Comparison of ENCODE assay signal across 18 cellular contexts in genomic region chr9:30799527-30800101, GRCh38.
"Had no signal": no experiment of that assay in that cellular context is flagged by ENCODE, and none has a peak within 500 bp of the region (broad histone marks: within the 10 kb centered on the region; RNA-seq: fewer than 3 reads in every experiment).

No MANE protein-coding gene starts in this region.

- DNase-seq: heart right ventricle; left colon; occipital lobe; psoas muscle; right lobe of liver; stimulated activated CD4-positive, alpha-beta T cell treated with anti-CD3 and anti-CD28 coated beads, Interleukin-4, amount 100 ng/mL, for 24 hours; stimulated activated naive CD4-positive, alpha-beta T cell; stimulated activated naive CD8-positive, alpha-beta T cell treated with anti-CD3 and anti-CD28 coated beads, Interleukin-15, amount 100 ng/mL, for 72 hours; substantia nigra had no signal

- H3K9ac ChIP-seq: parathyroid adenoma had no signal

- ATAC-seq: heart right ventricle; left colon; left lung; naive thymus-derived CD8-positive, alpha-beta T cell; psoas muscle; right lobe of liver; stimulated activated effector memory CD8-positive, alpha-beta T cell treated with anti-CD3 and anti-CD28 coated beads, Interleukin-12 subunit alpha, Interleukin-12 subunit beta, amount 100 ng/mL, for 72 hours; stimulated activated naive CD8-positive, alpha-beta T cell treated with anti-CD3 and anti-CD28 coated beads, Interleukin-15, amount 100 ng/mL, for 72 hours had no signal

- H3K27me3 ChIP-seq: heart right ventricle, hepatocyte, left lung, neutrophil, right lobe of liver, tibial nerve, vagina had no signal

- H3K36me3 ChIP-seq: heart right ventricle, left lung, neutrophil, right lobe of liver, tibial nerve, vagina had no signal

- H3K27ac ChIP-seq: heart right ventricle, hepatocyte, left lung, neutrophil, parathyroid adenoma, psoas muscle, right lobe of liver, skin epidermis, tibial nerve, vagina had no signal

- H3K4me1 ChIP-seq: heart right ventricle, left lung, parathyroid adenoma, psoas muscle, right lobe of liver, tibial nerve, vagina had no signal

- H3K9me3 ChIP-seq: left lung, neutrophil, psoas muscle, tibial nerve, vagina had no signal

- H3K4me3 ChIP-seq: heart right ventricle, hepatocyte, left lung, psoas muscle, right lobe of liver, skin epidermis, tibial nerve, vagina had no signal
